In the genomic region with DNA sequence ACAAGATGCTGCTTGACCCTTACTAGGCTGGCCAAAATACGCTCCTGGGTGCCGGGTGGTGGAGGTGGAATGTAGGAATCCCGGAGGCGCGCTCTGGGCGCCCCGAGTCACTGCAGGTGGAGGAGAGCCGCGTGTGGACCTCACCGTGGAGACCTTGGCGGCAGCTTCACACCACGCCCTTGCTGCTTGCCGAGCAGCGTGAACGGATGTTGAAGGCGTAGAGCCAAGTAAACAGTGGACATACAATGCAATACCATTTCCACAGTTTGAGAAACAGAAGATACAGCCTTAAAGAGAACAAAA, we compare ENCODE assay signal across 2 cellular contexts.
TF ChIP-seq lines count a peak whose summit lies in the region.

No MANE protein-coding gene starts in this region.

TF ChIP-seq in SK-N-SH, 30 proteins besides CTCF, POLR2A, EP300 and RAD21 (continued from another document):
- TF ChIP-seq, protein P1, sequence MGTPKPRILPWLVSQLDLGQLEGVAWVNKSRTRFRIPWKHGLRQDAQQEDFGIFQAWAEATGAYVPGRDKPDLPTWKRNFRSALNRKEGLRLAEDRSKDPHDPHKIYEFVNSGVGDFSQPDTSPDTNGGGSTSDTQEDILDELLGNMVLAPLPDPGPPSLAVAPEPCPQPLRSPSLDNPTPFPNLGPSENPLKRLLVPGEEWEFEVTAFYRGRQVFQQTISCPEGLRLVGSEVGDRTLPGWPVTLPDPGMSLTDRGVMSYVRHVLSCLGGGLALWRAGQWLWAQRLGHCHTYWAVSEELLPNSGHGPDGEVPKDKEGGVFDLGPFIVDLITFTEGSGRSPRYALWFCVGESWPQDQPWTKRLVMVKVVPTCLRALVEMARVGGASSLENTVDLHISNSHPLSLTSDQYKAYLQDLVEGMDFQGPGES (IDR thresholded peaks at IDR 0.05; ENCODE audit: low read depth, low read length), result no peak
- TF ChIP-seq MEF2A (IDR thresholded peaks at IDR 0.05; ENCODE audit: borderline replicate concordance, low read depth), result no peak

TF ChIP-seq in K562, 482 proteins besides CTCF, POLR2A, EP300 and RAD21 (continued from another document and continues in another):
- TF ChIP-seq ATF3 (IDR thresholded peaks at IDR 0.05) (no peak), ATF3 (CRISPR knock-in tag; conservative IDR thresholded peaks at IDR 0.05) (peak; percentile 50; the same call in 1 of the 2 replicates), ZBTB33 (CRISPR knock-in tag; IDR thresholded peaks at IDR 0.05) (no peak), TCF15 (CRISPR knock-in tag; IDR thresholded peaks at IDR 0.05) (no peak), ZBTB11 (CRISPR knock-in tag; IDR thresholded peaks at IDR 0.05) (no peak), KDM4B (IDR thresholded peaks at IDR 0.05; ENCODE audit: borderline replicate concordance in 2 of 2, low read depth in 1 of 2) (no peak), ZC3H4 (CRISPR knock-in tag; IDR thresholded peaks at IDR 0.05; ENCODE audit: borderline replicate concordance) (no peak; the same call in 1 of the 2 replicates), NFIC (IDR thresholded peaks at IDR 0.05) (peak; percentile 24), CBX3 (IDR thresholded peaks at IDR 0.05; ENCODE audit: borderline replicate concordance in 1 of 2, low read length in 2 of 2) (peak in 1 of 2 experiments; percentile 64; a peak in 1 of 3 replicates), JUN (IDR thresholded peaks at IDR 0.05; ENCODE audit: borderline replicate concordance, low read depth, low read length) (no peak), JUN (CRISPR knock-in tag; IDR thresholded peaks at IDR 0.05; ENCODE audit: borderline replicate concordance) (no peak), E2F3 (CRISPR knock-in tag; IDR thresholded peaks at IDR 0.05) (no peak), DNMT1 (IDR thresholded peaks at IDR 0.05) (no peak), EHMT2 (IDR thresholded peaks at IDR 0.05) (no peak), MLX (CRISPR knock-in tag; conservative IDR thresholded peaks at IDR 0.05) (no peak), L3MBTL2 (IDR thresholded peaks at IDR 0.05) (no peak; the same call in 1 of the 2 replicates), ZFPM2 (CRISPR knock-in tag; IDR thresholded peaks at IDR 0.05) (no peak), AFF1 (IDR thresholded peaks at IDR 0.05; ENCODE audit: low read depth in 1 of 2, partially characterized antibody in 2 of 2) (no peak), POLR2AphosphoS2 (IDR thresholded peaks at IDR 0.05; ENCODE audit: low read length) (no peak), CAMTA2 (CRISPR knock-in tag; conservative IDR thresholded peaks at IDR 0.05) (no peak), ZNF785 (CRISPR knock-in tag; IDR thresholded peaks at IDR 0.05) (no peak), RAD51 (IDR thresholded peaks at IDR 0.05; ENCODE audit: borderline replicate concordance, low read depth) (no peak), OTX1 (CRISPR knock-in tag; IDR thresholded peaks at IDR 0.05) (no peak), ZNF316 (IDR thresholded peaks at IDR 0.05) (no peak), RUNX1 (IDR thresholded peaks at IDR 0.05; ENCODE audit: low read depth) (no peak), HNRNPH1 (optimal IDR thresholded peaks at IDR 0.05; ENCODE audit: low read depth, low read length) (no peak), MAFK (IDR thresholded peaks at IDR 0.05; ENCODE audit: low read length) (no peak), ZKSCAN8 (CRISPR knock-in tag; IDR thresholded peaks at IDR 0.05) (no peak), U2AF1 (optimal IDR thresholded peaks at IDR 0.05; ENCODE audit: low read depth, low read length) (no peak), YY1 (IDR thresholded peaks at IDR 0.05; ENCODE audit: borderline replicate concordance in 1 of 3, control insufficient read depth in 1 of 3, extremely low read depth in 1 of 3, insufficient read depth in 3 of 3, insufficient read length in 1 of 3, insufficient replicate concordance in 2 of 3, low read depth in 1 of 3, low read length in 2 of 3) (peak in 1 of 3 experiments; percentile 26), TAF7 (tag; IDR thresholded peaks at IDR 0.05) (no peak), ZFP91 (CRISPR knock-in tag; IDR thresholded peaks at IDR 0.05) (peak; percentile 30; the same call in 1 of the 2 replicates), SPI1 (IDR thresholded peaks at IDR 0.05; ENCODE audit: borderline replicate concordance, low read depth, low read length) (no peak)
- TF ChIP-seq, protein P2, sequence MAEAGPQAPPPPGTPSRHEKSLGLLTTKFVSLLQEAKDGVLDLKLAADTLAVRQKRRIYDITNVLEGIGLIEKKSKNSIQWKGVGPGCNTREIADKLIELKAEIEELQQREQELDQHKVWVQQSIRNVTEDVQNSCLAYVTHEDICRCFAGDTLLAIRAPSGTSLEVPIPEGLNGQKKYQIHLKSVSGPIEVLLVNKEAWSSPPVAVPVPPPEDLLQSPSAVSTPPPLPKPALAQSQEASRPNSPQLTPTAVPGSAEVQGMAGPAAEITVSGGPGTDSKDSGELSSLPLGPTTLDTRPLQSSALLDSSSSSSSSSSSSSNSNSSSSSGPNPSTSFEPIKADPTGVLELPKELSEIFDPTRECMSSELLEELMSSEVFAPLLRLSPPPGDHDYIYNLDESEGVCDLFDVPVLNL (CRISPR knock-in tag; IDR thresholded peaks at IDR 0.05; ENCODE audit: low read depth), result peak; percentile 51; the same call in 1 of the 2 replicates
- TF ChIP-seq, protein P3, sequence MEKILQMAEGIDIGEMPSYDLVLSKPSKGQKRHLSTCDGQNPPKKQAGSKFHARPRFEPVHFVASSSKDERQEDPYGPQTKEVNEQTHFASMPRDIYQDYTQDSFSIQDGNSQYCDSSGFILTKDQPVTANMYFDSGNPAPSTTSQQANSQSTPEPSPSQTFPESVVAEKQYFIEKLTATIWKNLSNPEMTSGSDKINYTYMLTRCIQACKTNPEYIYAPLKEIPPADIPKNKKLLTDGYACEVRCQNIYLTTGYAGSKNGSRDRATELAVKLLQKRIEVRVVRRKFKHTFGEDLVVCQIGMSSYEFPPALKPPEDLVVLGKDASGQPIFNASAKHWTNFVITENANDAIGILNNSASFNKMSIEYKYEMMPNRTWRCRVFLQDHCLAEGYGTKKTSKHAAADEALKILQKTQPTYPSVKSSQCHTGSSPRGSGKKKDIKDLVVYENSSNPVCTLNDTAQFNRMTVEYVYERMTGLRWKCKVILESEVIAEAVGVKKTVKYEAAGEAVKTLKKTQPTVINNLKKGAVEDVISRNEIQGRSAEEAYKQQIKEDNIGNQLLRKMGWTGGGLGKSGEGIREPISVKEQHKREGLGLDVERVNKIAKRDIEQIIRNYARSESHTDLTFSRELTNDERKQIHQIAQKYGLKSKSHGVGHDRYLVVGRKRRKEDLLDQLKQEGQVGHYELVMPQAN (IDR thresholded peaks at IDR 0.05; ENCODE audit: borderline replicate concordance), result no peak
- TF ChIP-seq, protein P4, sequence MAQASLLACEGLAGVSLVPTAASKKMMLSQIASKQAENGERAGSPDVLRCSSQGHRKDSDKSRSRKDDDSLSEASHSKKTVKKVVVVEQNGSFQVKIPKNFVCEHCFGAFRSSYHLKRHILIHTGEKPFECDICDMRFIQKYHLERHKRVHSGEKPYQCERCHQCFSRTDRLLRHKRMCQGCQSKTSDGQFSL (CRISPR knock-in tag; IDR thresholded peaks at IDR 0.05), result no peak
- TF ChIP-seq, protein P4 (tag; IDR thresholded peaks at IDR 0.05), result no peak
